Comparison of ENCODE assay signal across 1 cellular context in genomic region chr1:172002725-172003345, GRCh38.
TF ChIP-seq lines count a peak whose summit lies in the region.

No MANE protein-coding gene starts in this region.

TF ChIP-seq in HepG2, 621 proteins besides CTCF, POLR2A, EP300 and RAD21 (continued from another document):
- TF ChIP-seq, protein P1, sequence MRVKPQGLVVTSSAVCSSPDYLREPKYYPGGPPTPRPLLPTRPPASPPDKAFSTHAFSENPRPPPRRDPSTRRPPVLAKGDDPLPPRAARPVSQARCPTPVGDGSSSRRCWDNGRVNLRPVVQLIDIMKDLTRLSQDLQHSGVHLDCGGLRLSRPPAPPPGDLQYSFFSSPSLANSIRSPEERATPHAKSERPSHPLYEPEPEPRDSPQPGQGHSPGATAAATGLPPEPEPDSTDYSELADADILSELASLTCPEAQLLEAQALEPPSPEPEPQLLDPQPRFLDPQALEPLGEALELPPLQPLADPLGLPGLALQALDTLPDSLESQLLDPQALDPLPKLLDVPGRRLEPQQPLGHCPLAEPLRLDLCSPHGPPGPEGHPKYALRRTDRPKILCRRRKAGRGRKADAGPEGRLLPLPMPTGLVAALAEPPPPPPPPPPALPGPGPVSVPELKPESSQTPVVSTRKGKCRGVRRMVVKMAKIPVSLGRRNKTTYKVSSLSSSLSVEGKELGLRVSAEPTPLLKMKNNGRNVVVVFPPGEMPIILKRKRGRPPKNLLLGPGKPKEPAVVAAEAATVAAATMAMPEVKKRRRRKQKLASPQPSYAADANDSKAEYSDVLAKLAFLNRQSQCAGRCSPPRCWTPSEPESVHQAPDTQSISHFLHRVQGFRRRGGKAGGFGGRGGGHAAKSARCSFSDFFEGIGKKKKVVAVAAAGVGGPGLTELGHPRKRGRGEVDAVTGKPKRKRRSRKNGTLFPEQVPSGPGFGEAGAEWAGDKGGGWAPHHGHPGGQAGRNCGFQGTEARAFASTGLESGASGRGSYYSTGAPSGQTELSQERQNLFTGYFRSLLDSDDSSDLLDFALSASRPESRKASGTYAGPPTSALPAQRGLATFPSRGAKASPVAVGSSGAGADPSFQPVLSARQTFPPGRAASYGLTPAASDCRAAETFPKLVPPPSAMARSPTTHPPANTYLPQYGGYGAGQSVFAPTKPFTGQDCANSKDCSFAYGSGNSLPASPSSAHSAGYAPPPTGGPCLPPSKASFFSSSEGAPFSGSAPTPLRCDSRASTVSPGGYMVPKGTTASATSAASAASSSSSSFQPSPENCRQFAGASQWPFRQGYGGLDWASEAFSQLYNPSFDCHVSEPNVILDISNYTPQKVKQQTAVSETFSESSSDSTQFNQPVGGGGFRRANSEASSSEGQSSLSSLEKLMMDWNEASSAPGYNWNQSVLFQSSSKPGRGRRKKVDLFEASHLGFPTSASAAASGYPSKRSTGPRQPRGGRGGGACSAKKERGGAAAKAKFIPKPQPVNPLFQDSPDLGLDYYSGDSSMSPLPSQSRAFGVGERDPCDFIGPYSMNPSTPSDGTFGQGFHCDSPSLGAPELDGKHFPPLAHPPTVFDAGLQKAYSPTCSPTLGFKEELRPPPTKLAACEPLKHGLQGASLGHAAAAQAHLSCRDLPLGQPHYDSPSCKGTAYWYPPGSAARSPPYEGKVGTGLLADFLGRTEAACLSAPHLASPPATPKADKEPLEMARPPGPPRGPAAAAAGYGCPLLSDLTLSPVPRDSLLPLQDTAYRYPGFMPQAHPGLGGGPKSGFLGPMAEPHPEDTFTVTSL (CRISPR knock-in tag; IDR thresholded peaks at IDR 0.05; ENCODE audit: borderline replicate concordance): no peak
TF ChIP-seq in HepG2: peak in this region for 3.
